Comparison of ENCODE assay signal across 8 cellular contexts in the genomic region with DNA sequence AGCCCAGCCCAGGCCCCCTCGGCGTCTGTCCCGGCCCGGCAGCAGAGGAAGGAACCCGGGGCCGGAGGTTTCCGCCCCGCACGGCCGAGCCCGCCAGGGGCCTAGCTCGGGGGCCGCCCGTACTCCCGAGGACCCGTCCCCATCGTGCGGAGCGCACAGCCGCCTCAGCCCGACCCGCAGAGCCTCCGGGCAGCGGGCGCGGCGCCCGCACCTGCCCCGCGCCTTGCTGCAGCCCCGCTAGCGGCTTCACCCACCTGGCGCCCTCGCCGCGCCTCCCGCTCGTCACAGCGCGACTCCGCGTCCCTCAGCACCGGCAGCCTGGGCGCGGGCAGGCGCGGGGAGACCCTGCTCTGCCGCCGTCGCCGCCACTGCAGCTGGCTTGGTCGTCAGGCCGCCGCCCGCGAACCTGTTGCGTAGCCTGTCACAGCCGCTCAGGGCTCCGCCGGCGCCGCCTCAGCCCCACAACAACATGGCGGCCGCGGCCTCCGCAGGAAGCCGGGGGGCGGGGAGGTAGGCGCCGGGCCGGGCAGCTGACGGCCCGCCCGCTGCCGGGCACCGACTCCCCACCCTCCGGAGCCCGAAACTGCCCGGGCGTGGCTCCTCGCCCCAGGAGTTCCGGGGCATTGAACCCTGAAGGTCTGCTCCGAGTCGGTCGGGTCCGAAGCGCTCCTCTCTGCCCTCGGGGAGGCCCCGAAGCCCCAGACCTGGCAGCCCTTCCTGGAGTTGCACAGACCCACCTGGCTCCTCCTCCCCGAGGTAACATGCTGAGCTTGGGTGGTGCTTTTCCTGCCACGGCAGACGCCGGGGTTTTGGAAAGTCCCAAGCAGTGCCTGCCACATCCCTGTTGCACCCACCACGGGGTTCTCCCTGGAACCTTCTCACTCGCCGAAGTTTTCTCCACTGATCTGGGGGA. TPM values are rescaled to one million over a fixed set of nuclear protein-coding genes. Genes with fewer than 3 reads are reported as not detected.
DNase-seq lines count a peak whose midpoint lies in the region; ATAC-seq lines count a peak whose summit lies in the region.

TSS of gene ITSN2 (minus strand) at position 487 of the 913 bp plus-strand sequence. CDS start 32,454 bp downstream, outside the sequence.

- POLR2A ChIA-PET in activated CD8-positive, alpha-beta memory T cell treated with anti-CD3 and anti-CD28 coated beads for 36 hours (lab: Charles Lee) = interaction anchor here (0.5 to 1.9 kb wide), 4 partner anchors 10 to 44 kb away, joined by 4 to 6 read pairs (median 5); no protein-coding TSS in a partner anchor

- peak within 1 kb of the TSS; percentile 95 for H3K27ac ChIP-seq in effector memory CD4-positive, alpha-beta T cell (ENCODE audit: insufficient read depth, low read length, poor library complexity, severe bottlenecking)

- DNase-seq in CD1c-positive myeloid dendritic cell (ENCODE audit: extremely low spot score) = peak; percentile 92
- peak; percentile 14 for DNase-seq in NK-92 (lab: John Stamatoyannopoulos, UW; ENCODE audit: unreplicated experiment)
- peak; percentile 71 to 78 (median 71) for DNase-seq in effector memory CD4-positive, alpha-beta T cell
- peak; percentile 89 to 94 for DNase-seq in memory B cell (ENCODE audit: low spot score in 2 of 2)
- DNase-seq in stimulated activated CD8-positive, alpha-beta memory T cell treated with anti-CD3 and anti-CD28 coated beads, Interleukin-12 subunit alpha, Interleukin-12 subunit beta, amount 100 ng/mL, for 24 hours (ENCODE audit: extremely low read depth) = peak; percentile 61

- no peaks in the 10 kb centered on the region for H3K9me3 ChIP-seq in effector memory CD4-positive, alpha-beta T cell (ENCODE audit: control insufficient read depth, low read length)

- no peaks in the 10 kb centered on the region for H3K27me3 ChIP-seq in effector memory CD4-positive, alpha-beta T cell (replicated peaks; ENCODE audit: control insufficient read depth, insufficient read depth, low read length, poor library complexity, severe bottlenecking)

- H3K4me1 ChIP-seq in effector memory CD4-positive, alpha-beta T cell (ENCODE audit: control insufficient read depth, insufficient read depth, low read length, poor library complexity, severe bottlenecking) = peaks cover 17% of the 10 kb centered on the region

- peaks cover 31% of the 10 kb centered on the region for H3K4me1 Mint-ChIP-seq in memory B cell

- CTCF ChIA-PET in activated CD8-positive, alpha-beta memory T cell treated with anti-CD3 and anti-CD28 coated beads for 36 hours (lab: Charles Lee) = interaction anchor here (0.6 to 1.3 kb wide), 2 partner anchors 10 to 45 kb away, joined by 4 read pairs; no protein-coding TSS in a partner anchor

- peaks cover 4% of the 10 kb centered on the region for H3K36me3 ChIP-seq in effector memory CD4-positive, alpha-beta T cell (ENCODE audit: control insufficient read depth, insufficient read depth, low read length)

- H3K4me3 Mint-ChIP-seq in memory B cell = peak within 1 kb of the TSS; percentile 89

- peak within 1 kb of the TSS; percentile 97 for H3K4me3 ChIP-seq in effector memory CD4-positive, alpha-beta T cell (ENCODE audit: insufficient read depth, low read depth, low read length, poor library complexity, severe bottlenecking)

- no peaks in the 10 kb centered on the region for H3K27me3 Mint-ChIP-seq in memory B cell

- peak within 1 kb of the TSS; percentile 100 for H3K27ac Mint-ChIP-seq in memory B cell

- ATAC-seq in GM19324 (IDR thresholded peaks at IDR 0.05; ENCODE audit: low FRiP score, unreplicated experiment) (peak; percentile 79), HG03457 (IDR thresholded peaks at IDR 0.05; ENCODE audit: unreplicated experiment) (peak; percentile 73), memory B cell (ENCODE audit: low read depth) (peak; percentile 79)

- no peaks in the 10 kb centered on the region for H3K9me3 Mint-ChIP-seq in memory B cell

- peaks cover 4% of the 10 kb centered on the region for H3K36me3 Mint-ChIP-seq in memory B cell

RNA-seq across cellular contexts. Expression of gene ITSN2, which starts in this region (rescaled TPM):
- 10 to 100 TPM; 59.0 to 61.6 TPM for total RNA-seq in activated CD8-positive, alpha-beta memory T cell treated with anti-CD3 and anti-CD28 coated beads for 36 hours

Comparison
In these comparisons a context has a peak if more than half of its experiments do, and no peak if none do; other contexts are left out.
1. Peak in every context shown above with its lines: DNase-seq, ATAC-seq, H3K4me3 ChIP-seq and H3K27ac ChIP-seq.
2. DNase-seq: peak in every context shown above with its lines; median percentile 92 in CD1c-positive myeloid dendritic cell; 92 in memory B cell; 71 in effector memory CD4-positive, alpha-beta T cell; 61 in stimulated activated CD8-positive, alpha-beta memory T cell treated with anti-CD3 and anti-CD28 coated beads, Interleukin-12 subunit alpha, Interleukin-12 subunit beta, amount 100 ng/mL, for 24 hours; 14 in NK-92.